In genomic region chr5:96322217-96322616, GRCh38 we compare ENCODE assay signal across 26 cellular contexts.
"Had no signal": no experiment of that assay in that cellular context is flagged by ENCODE, and none has a peak within 500 bp of the region (broad histone marks: within the 10 kb centered on the region; RNA-seq: fewer than 3 reads in every experiment).

No MANE protein-coding gene starts in this region.

- H3K27ac ChIP-seq: esophagus squamous epithelium, gastroesophageal sphincter, lower lobe of right lung, tibial nerve had no signal

- H3K36me3 Mint-ChIP-seq: naive B cell, T-cell, WTC11 had no signal

- H3K27me3 ChIP-seq: esophagus squamous epithelium, gastroesophageal sphincter, tibial nerve had no signal

- H3K9me3 ChIP-seq: esophagus squamous epithelium, gastroesophageal sphincter, lower lobe of right lung had no signal

- H3K27ac Mint-ChIP-seq: activated naive CD8-positive, alpha-beta T cell; activated T-cell treated with anti-CD3 and anti-CD28 coated beads, Interleukin-2, amount 50 U/mL, for 24 hours; activated T-helper 2 cell treated with anti-CD3 and anti-CD28 coated beads, Interferon-gamma antibody, Interleukin-2, Interleukin-4, amounts not matched to agents 10 μg/mL and 5 μg/mL and 100 μg/mL, durations not matched to agents 14 hours and 24 hours and 36 hours; naive B cell; stimulated activated naive CD8-positive, alpha-beta T cell treated with anti-CD3 and anti-CD28 coated beads, Interleukin-15, Interleukin-2, amounts not matched to agents 100 ng/mL and 50 ng/mL, for 24 hours; T-cell; WTC11 had no signal

- H3K36me3 ChIP-seq: esophagus squamous epithelium, gastroesophageal sphincter, lower lobe of right lung, tibial nerve had no signal

- H3K4me3 ChIP-seq: esophagus squamous epithelium, gastroesophageal sphincter, lower lobe of right lung, tibial nerve had no signal

- H3K9me3 Mint-ChIP-seq: activated T-cell treated with anti-CD3 and anti-CD28 coated beads, Interleukin-2, amount 50 U/mL, for 24 hours had no signal

- H3K4me3 Mint-ChIP-seq: activated naive CD8-positive, alpha-beta T cell; activated T-cell treated with anti-CD3 and anti-CD28 coated beads, Interleukin-2, amount 50 U/mL, for 24 hours; naive B cell; stimulated activated naive CD8-positive, alpha-beta T cell treated with anti-CD3 and anti-CD28 coated beads, Interleukin-15, Interleukin-2, amounts not matched to agents 100 ng/mL and 50 ng/mL, for 24 hours; T-cell; WTC11 had no signal

- H3K4me1 ChIP-seq: gastroesophageal sphincter, lower lobe of right lung, tibial nerve had no signal

- DNase-seq: activated CD4-positive, alpha-beta T cell treated with anti-CD3 and anti-CD28 coated beads, Interleukin-2, amount 50 U/mL, for 4 hours; activated CD8-positive, alpha-beta memory T cell treated with anti-CD3 and anti-CD28 coated beads for 24 hours; activated CD8-positive, alpha-beta memory T cell treated with anti-CD3 and anti-CD28 coated beads, Interleukin-2, amount 50 U/mL, for 4 hours; activated naive CD4-positive, alpha-beta T cell; activated T-cell treated with anti-CD3 and anti-CD28 coated beads, Interleukin-2, amount 50 U/mL, for 24 hours; central memory CD4-positive, alpha-beta T cell; dermis blood vessel endothelial cell; effector memory CD4-positive, alpha-beta T cell; esophagus squamous epithelium; head of caudate nucleus; islet precursor cell; left cardiac atrium; lower lobe of right lung; naive B cell; occipital lobe; posterior cingulate gyrus; stimulated activated CD4-positive, alpha-beta T cell treated with anti-CD3 and anti-CD28 coated beads, Interleukin-2, amount 100 ng/mL, for 48 hours; T-cell; T-helper 9 cell had no signal

- H3K4me1 Mint-ChIP-seq: naive B cell, T-cell, WTC11 had no signal

- ATAC-seq: gastroesophageal sphincter, left cardiac atrium, lower lobe of right lung, sciatic nerve, T-cell, WTC11 had no signal
